8 cellular contexts compared by ENCODE assay signal in genomic region chr2:166375736-166376487, GRCh38. TPM values are rescaled to one million over a fixed set of nuclear protein-coding genes. Genes with fewer than 3 reads are reported as not detected.
DNase-seq lines count a peak whose midpoint lies in the region; ATAC-seq and TF ChIP-seq lines count a peak whose summit lies in the region.

SCN9A (minus strand) TSS chr2:166375944; CDS start chr2:166311756, 64,188 bp downstream.

- no peaks in the 10 kb centered on the region for H3K4me1 Mint-ChIP-seq in Calu3 (ENCODE audit: low read depth, unreplicated experiment)

- H3K36me3 Mint-ChIP-seq in Calu3 (ENCODE audit: insufficient read depth, unreplicated experiment) = peaks cover 14% of the 10 kb centered on the region

- no peaks in the 10 kb centered on the region for H3K9me3 Mint-ChIP-seq in Calu3 (ENCODE audit: low read depth, unreplicated experiment)

- peak; percentile 53 for ATAC-seq in GM21529 (IDR thresholded peaks at IDR 0.05; ENCODE audit: unreplicated experiment)
- peak; percentile 89 for ATAC-seq in SK-N-SH treated with all-trans-retinoic acid at 6 μM for 48 hours

- H3K4me3 Mint-ChIP-seq in Calu3 (ENCODE audit: low read depth, unreplicated experiment) = peak within 1 kb of the TSS; percentile 84

- TF ChIP-seq CTCF in Calu3 (IDR thresholded peaks at IDR 0.05; ENCODE audit: unreplicated experiment) = no peak

- DNase-seq in Calu3 (peak; percentile 86), M059J (ENCODE audit: low read depth) (peak; percentile 51), dermis blood vessel endothelial cell (peak; percentile 41), left kidney (ENCODE audit: low read depth, low spot score) (peak; percentile 95), cerebellar cortex (ENCODE audit: low spot score) (no peak)
- peak; percentile 6 for DNase-seq in stimulated activated CD4-positive, alpha-beta T cell treated with anti-CD3 and anti-CD28 coated beads, Interleukin-1b, Interleukin-23, amount 100 ng/mL, for 48 hours

- intact Hi-C loops in Calu3 (cut with micrococcal nuclease; ENCODE audit: unreplicated experiment) = loop anchor here (5.0 kb wide), 1 partner anchor 134 kb away; no protein-coding TSS in a partner anchor

- BruUV-seq in Calu3 (replicated peaks; lab: Mats Ljungman, UMichigan) = no TSS peak

- H3K27me3 Mint-ChIP-seq in Calu3 (ENCODE audit: unreplicated experiment) = no peaks in the 10 kb centered on the region

- peak within 1 kb of the TSS; percentile 36 for H3K27ac Mint-ChIP-seq in Calu3 (ENCODE audit: unreplicated experiment)

- CTCF ChIA-PET in Calu3 (lab: Charles Lee) = interaction anchor here (0.5 to 1.5 kb wide), 6 partner anchors 10 to 452 kb away, joined by 3 to 4 read pairs (median 4); no protein-coding TSS in a partner anchor

TF ChIP-seq in SK-N-SH treated with all-trans-retinoic acid at 6 μM for 48 hours, 23 proteins besides CTCF, POLR2A, EP300 and RAD21:
- TF ChIP-seq, protein P1, sequence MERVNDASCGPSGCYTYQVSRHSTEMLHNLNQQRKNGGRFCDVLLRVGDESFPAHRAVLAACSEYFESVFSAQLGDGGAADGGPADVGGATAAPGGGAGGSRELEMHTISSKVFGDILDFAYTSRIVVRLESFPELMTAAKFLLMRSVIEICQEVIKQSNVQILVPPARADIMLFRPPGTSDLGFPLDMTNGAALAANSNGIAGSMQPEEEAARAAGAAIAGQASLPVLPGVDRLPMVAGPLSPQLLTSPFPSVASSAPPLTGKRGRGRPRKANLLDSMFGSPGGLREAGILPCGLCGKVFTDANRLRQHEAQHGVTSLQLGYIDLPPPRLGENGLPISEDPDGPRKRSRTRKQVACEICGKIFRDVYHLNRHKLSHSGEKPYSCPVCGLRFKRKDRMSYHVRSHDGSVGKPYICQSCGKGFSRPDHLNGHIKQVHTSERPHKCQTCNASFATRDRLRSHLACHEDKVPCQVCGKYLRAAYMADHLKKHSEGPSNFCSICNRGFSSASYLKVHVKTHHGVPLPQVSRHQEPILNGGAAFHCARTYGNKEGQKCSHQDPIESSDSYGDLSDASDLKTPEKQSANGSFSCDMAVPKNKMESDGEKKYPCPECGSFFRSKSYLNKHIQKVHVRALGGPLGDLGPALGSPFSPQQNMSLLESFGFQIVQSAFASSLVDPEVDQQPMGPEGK (CRISPR knock-in tag; IDR thresholded peaks at IDR 0.05; ENCODE audit: borderline replicate concordance) = peak; percentile 43; the same call in 1 of the 2 replicates
- TF ChIP-seq ZFP3 (CRISPR knock-in tag; IDR thresholded peaks at IDR 0.05) (no peak), ZNF70 (CRISPR knock-in tag; IDR thresholded peaks at IDR 0.05) (no peak), TSHZ2 (CRISPR knock-in tag; IDR thresholded peaks at IDR 0.05) (0 out of 2 replicates have a peak, but pooled peaks have one; percentile 34)

RNA-seq across cellular contexts. Expression of gene SCN9A, which starts in this region (rescaled TPM):
- total RNA-seq in Calu3 (2022) = 6.1 and 8.5 TPM in 2 replicates
- 0.42 and 0.86 TPM in 2 replicates for total RNA-seq in M059J (2014; rRNA removed; shearing (Covaris generic))
- total RNA-seq in dermis blood vessel endothelial cell = 0.34 and 0.56 TPM in 2 replicates

Comparison
In these comparisons a context has a peak if more than half of its experiments do, and no peak if none do; other contexts are left out.
1. Peak in DNase-seq in M059J; RNA of the gene not detected or under 1 TPM.
2. Peak in DNase-seq in dermis blood vessel endothelial cell; RNA of the gene not detected or under 1 TPM.